In the genomic region with DNA sequence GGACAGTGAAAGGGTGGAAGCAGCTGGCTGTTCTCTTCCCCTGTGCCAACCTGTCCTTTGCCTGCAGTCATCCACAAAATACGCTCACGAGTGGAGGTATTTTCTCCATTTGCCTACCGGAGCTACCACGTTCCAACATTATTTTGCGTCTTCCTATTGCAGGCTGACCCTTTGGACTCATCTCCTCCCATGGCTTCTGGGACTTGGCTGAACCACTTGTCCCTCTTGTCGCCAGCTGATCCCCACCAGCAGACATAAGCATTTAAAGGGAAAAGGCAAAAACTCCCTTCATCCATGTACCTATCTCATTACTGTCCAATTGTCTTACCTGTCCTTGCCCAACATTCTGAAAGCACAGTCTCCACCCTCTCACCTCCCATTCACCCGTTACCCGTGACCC, we compare ENCODE assay signal across 12 cellular contexts.
"Had no signal": no experiment of that assay in that cellular context is flagged by ENCODE, and none has a peak within 500 bp of the region (broad histone marks: within the 10 kb centered on the region; RNA-seq: fewer than 3 reads in every experiment).

No MANE protein-coding gene starts in this region.

- H3K9me3 Mint-ChIP-seq: activated naive CD8-positive, alpha-beta T cell treated with anti-CD3 and anti-CD28 coated beads, Interleukin-2, amount 10 ng/mL, durations not matched to agents 7 days and 5 days; nephron progenitor cell; stimulated activated naive CD8-positive, alpha-beta T cell treated with anti-CD3 and anti-CD28 coated beads, Interleukin-15, Interleukin-2, amounts not matched to agents 100 ng/mL and 50 ng/mL, for 24 hours had no signal

- H3K27ac Mint-ChIP-seq: nephron progenitor cell; stimulated activated naive CD8-positive, alpha-beta T cell treated with anti-CD3 and anti-CD28 coated beads, Interleukin-15, Interleukin-2, amounts not matched to agents 100 ng/mL and 50 ng/mL, for 24 hours had no signal

- H3K27me3 Mint-ChIP-seq: stimulated activated naive CD8-positive, alpha-beta T cell treated with anti-CD3 and anti-CD28 coated beads, Interleukin-15, Interleukin-2, amounts not matched to agents 100 ng/mL and 50 ng/mL, for 24 hours had no signal

- H3K4me3 Mint-ChIP-seq: nephron progenitor cell had no signal

- ATAC-seq: foreskin keratinocyte, mucosa of descending colon, upper lobe of right lung had no signal

- DNase-seq: activated CD4-positive, alpha-beta T cell treated with anti-CD3 and anti-CD28 coated beads, Interleukin-2, amount 50 U/mL, for 48 hours; activated CD4-positive, CD25-positive, alpha-beta regulatory T cell; activated effector memory CD4-positive, alpha-beta T cell treated with Interleukin-2 at 50 U/mL for 16 hours; activated naive CD8-positive, alpha-beta T cell treated with anti-CD3 and anti-CD28 coated beads, Interleukin-2, amount 10 ng/mL, durations not matched to agents 7 days and 5 days; anterior cingulate cortex; foreskin keratinocyte; head of caudate nucleus; mucosa of descending colon; nephron progenitor cell; stimulated activated CD4-positive, alpha-beta T cell treated with anti-CD3 and anti-CD28 coated beads, Interleukin-2, amount 100 ng/mL, for 48 hours; upper lobe of right lung had no signal
